In genomic region chr2:105877945-105878344, GRCh38 we compare ENCODE assay signal across 1 cellular context.
TF ChIP-seq lines count a peak whose summit lies in the region.

No MANE protein-coding gene starts in this region.

TF ChIP-seq in liver, 16 proteins besides CTCF, POLR2A, EP300 and RAD21 (continued from another document):
- TF ChIP-seq, protein P1, sequence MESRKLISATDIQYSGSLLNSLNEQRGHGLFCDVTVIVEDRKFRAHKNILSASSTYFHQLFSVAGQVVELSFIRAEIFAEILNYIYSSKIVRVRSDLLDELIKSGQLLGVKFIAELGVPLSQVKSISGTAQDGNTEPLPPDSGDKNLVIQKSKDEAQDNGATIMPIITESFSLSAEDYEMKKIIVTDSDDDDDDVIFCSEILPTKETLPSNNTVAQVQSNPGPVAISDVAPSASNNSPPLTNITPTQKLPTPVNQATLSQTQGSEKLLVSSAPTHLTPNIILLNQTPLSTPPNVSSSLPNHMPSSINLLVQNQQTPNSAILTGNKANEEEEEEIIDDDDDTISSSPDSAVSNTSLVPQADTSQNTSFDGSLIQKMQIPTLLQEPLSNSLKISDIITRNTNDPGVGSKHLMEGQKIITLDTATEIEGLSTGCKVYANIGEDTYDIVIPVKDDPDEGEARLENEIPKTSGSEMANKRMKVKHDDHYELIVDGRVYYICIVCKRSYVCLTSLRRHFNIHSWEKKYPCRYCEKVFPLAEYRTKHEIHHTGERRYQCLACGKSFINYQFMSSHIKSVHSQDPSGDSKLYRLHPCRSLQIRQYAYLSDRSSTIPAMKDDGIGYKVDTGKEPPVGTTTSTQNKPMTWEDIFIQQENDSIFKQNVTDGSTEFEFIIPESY (IDR thresholded peaks at IDR 0.05), result no peak
- TF ChIP-seq SP1 (IDR thresholded peaks at IDR 0.05) (peak; percentile 89), YY1 (IDR thresholded peaks at IDR 0.05) (peak; percentile 21), HNF4A (conservative IDR thresholded peaks at IDR 0.05) (peak; percentile 90 to 95), REST (IDR thresholded peaks at IDR 0.05) (no peak), TAF1 (conservative IDR thresholded peaks at IDR 0.05) (no peak), RXRA (IDR thresholded peaks at IDR 0.05) (peak; percentile 72 to 81), MAX (IDR thresholded peaks at IDR 0.05) (peak; percentile 61), JUND (IDR thresholded peaks at IDR 0.05) (peak; percentile 24 to 30), FOXA1 (IDR thresholded peaks at IDR 0.05) (no peak), GABPA (IDR thresholded peaks at IDR 0.05 in 1 of 2, conservative IDR thresholded peaks at IDR 0.05 in 1 of 2) (no peak)
